Comparison of ENCODE assay signal across 28 cellular contexts in the genomic region with DNA sequence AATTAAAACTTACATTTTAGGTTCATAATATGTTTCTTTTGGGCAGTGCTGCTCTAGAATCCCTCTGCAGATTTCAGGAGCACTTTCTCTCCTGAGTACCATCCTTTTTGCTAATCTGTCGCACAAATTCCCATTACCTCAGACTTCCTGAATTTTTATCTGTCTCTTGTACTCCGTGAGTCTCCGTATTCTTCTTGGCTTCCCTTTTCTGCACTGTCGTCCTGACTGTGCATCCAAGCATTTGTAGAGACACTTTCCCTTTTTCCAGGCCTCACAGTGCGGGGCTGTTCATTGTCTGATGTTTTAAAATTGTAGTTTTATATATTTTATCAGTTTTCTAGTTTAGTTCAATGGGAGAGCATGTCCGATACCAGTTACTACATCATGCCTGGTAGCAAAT. TPM values are rescaled to one million over a fixed set of nuclear protein-coding genes. Genes with fewer than 3 reads are reported as not detected.
DNase-seq lines count a peak whose midpoint lies in the region; ATAC-seq, FAIRE-seq and TF ChIP-seq lines count a peak whose summit lies in the region.
"Had no signal": no experiment of that assay in that cellular context is flagged by ENCODE, and none has a peak within 500 bp of the region (broad histone marks: within the 10 kb centered on the region; RNA-seq: fewer than 3 reads in every experiment).

No MANE protein-coding gene starts in this region.

- ATAC-seq in Right ventricle myocardium inferior = peak; percentile 31
- ATAC-seq in K562 = no peak
- no peak for ATAC-seq in left lobe of liver
- ATAC-seq in HG03571 (IDR thresholded peaks at IDR 0.05; ENCODE audit: unreplicated experiment) = no peak

- no peaks in the 10 kb centered on the region for H3K9me1 ChIP-seq in K562 (ENCODE audit: control insufficient read depth, insufficient read depth, low read length)

- no peaks in the 10 kb centered on the region for H3K27me3 ChIP-seq in left ventricle myocardium inferior (ENCODE audit: low read depth)
- no peaks in the 10 kb centered on the region for H3K27me3 ChIP-seq in H9 (ENCODE audit: insufficient read depth, low read length)
- no peaks in the 10 kb centered on the region for H3K27me3 ChIP-seq in K562 (ENCODE audit: control insufficient read depth in 2 of 2, insufficient read depth in 2 of 2, low read length in 2 of 2)
- no peaks in the 10 kb centered on the region for H3K27me3 ChIP-seq in osteoblast (ENCODE audit: insufficient read depth, low read length)

- TF ChIP-seq CTCF in left ventricle myocardium inferior (IDR thresholded peaks at IDR 0.05; ENCODE audit: borderline replicate concordance) (no peak), H9 (conservative IDR thresholded peaks at IDR 0.05) (no peak), K562 (IDR thresholded peaks at IDR 0.05 in 2 of 3, conservative IDR thresholded peaks at IDR 0.05 in 1 of 3; ENCODE audit: insufficient read depth in 2 of 3, low read depth in 1 of 3, low read length in 3 of 3) (no peak), osteoblast (IDR thresholded peaks at IDR 0.05; ENCODE audit: extremely low read depth, low read depth, low read length) (no peak)

- no TSS peak for BruUV-seq in K562 (replicated peaks; lab: Mats Ljungman, UMichigan)

- H3K56ac ChIP-seq in H9 (ENCODE audit: insufficient read length, low read depth, low read length) = no peak overlapping the region

- H3K4me3 ChIP-seq in left ventricle myocardium inferior = no peak overlapping the region
- no peak overlapping the region for H3K4me3 ChIP-seq in K562
- no peak overlapping the region for H3K4me3 ChIP-seq in osteoblast (ENCODE audit: insufficient read depth, low read length)
- H3K4me3 ChIP-seq: HAP-1 had no signal

- H3K4me1 Mint-ChIP-seq in H9 = peaks cover 19 to 20% of the 10 kb centered on the region in 2 experiments

- no peak for FAIRE-seq in K562 (lab: Jason Lieb, UNC)
- FAIRE-seq: GM12892, HTR-8/SVneo had no signal

- POLR2A ChIA-PET in K562 (lab: Yijun Ruan, JAX) = no interaction called here

- H4K5ac ChIP-seq in H9 (ENCODE audit: insufficient read length, low read depth, low read length) = no peak overlapping the region

- peak overlapping the region in 2 of 3 experiments; percentile 13 to 58; a peak in 2 of 7 replicates for H3K27ac Mint-ChIP-seq in H9

- H3K36me3 Mint-ChIP-seq in H9 (ENCODE audit: insufficient read depth in 1 of 3, low read depth in 3 of 3) = peaks cover 8 to 23% (median 11%) of the 10 kb centered on the region in 3 experiments; a peak in 6 of 7 replicates

- DNase-seq in Right ventricle myocardium inferior (ENCODE audit: missing footprints) (no peak), left ventricle myocardium inferior (no peak), H9 (no peak), K562 (ENCODE audit: extremely low read depth in 1 of 4, low spot score in 3 of 4) (no peak), osteoblast (ENCODE audit: insufficient read length, low spot score, missing footprints) (no peak), epidermal melanocyte (ENCODE audit: insufficient read length, low spot score) (no peak), left lobe of liver (ENCODE audit: low spot score) (no peak)
- DNase-seq: CD4-positive, CD25-positive, alpha-beta regulatory T cell; DMS153; DND-41; MM.1S; NCI-H1417; NCI-H1694; NCI-H2081; NCI-H2171; NCI-H226; NCI-H510A; NCI-H69; RPMI8226; SIG-M5; SK-N-SH had no signal

- no peak overlapping the region for H4K91ac ChIP-seq in H9 (ENCODE audit: insufficient read length, low read depth, low read length)

- CTCF ChIA-PET in K562 (lab: Yijun Ruan, JAX; ENCODE audit: low intra/inter-chr PET ratio) = no interaction called here

- H4K20me1 ChIP-seq in H9 (ENCODE audit: control insufficient read depth, insufficient read depth, insufficient read length) (no peaks in the 10 kb centered on the region), K562 (replicated peaks; ENCODE audit: control insufficient read depth, insufficient read depth, low read length) (no peaks in the 10 kb centered on the region), osteoblast (ENCODE audit: insufficient read depth, low read length) (peaks cover 41% of the 10 kb centered on the region)

- H3K23ac ChIP-seq in H9 (ENCODE audit: insufficient read length, low read depth, low read length) = no peak overlapping the region

- no peaks in the 10 kb centered on the region for H3K27me3 Mint-ChIP-seq in H9 (ENCODE audit: low read depth)
- H3K27me3 Mint-ChIP-seq: CD4-positive, CD25-positive, alpha-beta regulatory T cell had no signal

- no peak overlapping the region for H3T11ph ChIP-seq in H9 (ENCODE audit: low read length)

- H3K18ac ChIP-seq in H9 (ENCODE audit: insufficient read length, low read depth, low read length) = no peak overlapping the region

- WGBS in H9 (ENCODE audit: extremely low coverage, insufficient read length, low lambda C conversion rate) = no CpG with 5 or more reads among the region's 6 CpGs
- 24% methylated on average over 6 of the region's 6 CpGs for WGBS in K562 (ENCODE audit: insufficient coverage, low coverage, missing lambda C conversion rate)

- in situ Hi-C loops in K562 (cut with MboI) = no loop called here

- H4K8ac ChIP-seq in H9 (replicated peaks; ENCODE audit: insufficient read length, low read depth, low read length) = no peak overlapping the region

- no peak overlapping the region for H2BK5ac ChIP-seq in H9 (ENCODE audit: insufficient read length, low read length)

- no peak overlapping the region for H3K14ac ChIP-seq in H9 (ENCODE audit: insufficient read depth, low read length)

- peaks cover 86% of the 10 kb centered on the region for H3K4me1 ChIP-seq in left ventricle myocardium inferior
- no peaks in the 10 kb centered on the region; the same call in 1 of the 2 replicates for H3K4me1 ChIP-seq in H9 (ENCODE audit: insufficient read depth, low read length)
- H3K4me1 ChIP-seq in K562 (replicated peaks in 1 of 2; ENCODE audit: control insufficient read depth in 2 of 2, insufficient read depth in 2 of 2, low read length in 2 of 2) = no peaks in the 10 kb centered on the region
- H3K4me1 ChIP-seq in osteoblast (ENCODE audit: insufficient read depth, low read length) = peaks cover 9% of the 10 kb centered on the region

- H3K4me3 Mint-ChIP-seq in H9 = no peak overlapping the region
- H3K4me3 Mint-ChIP-seq: CD4-positive, CD25-positive, alpha-beta regulatory T cell; HFFc6 had no signal

- H2BK120ac ChIP-seq in H9 (ENCODE audit: low read depth, low read length, poor library complexity, severe bottlenecking) = no peak overlapping the region

- no peak for TF ChIP-seq RAD21 in K562 (CRISPR knock-in tag; conservative IDR thresholded peaks at IDR 0.05 in 1 of 2, IDR thresholded peaks at IDR 0.05 in 1 of 2)

- H3K27ac ChIP-seq in left ventricle myocardium inferior (replicated peaks) (no peak overlapping the region), H9 (ENCODE audit: insufficient read length, low read depth, low read length) (no peak overlapping the region), K562 (ENCODE audit: extremely low read depth, low read depth, low read length) (no peak overlapping the region), osteoblast (ENCODE audit: low read depth, low read length) (peak overlapping the region; percentile 65)
- H3K27ac ChIP-seq: 22Rv1, KMS-11 had no signal

- H3K23me2 ChIP-seq in H9 (ENCODE audit: insufficient read length, low read depth, low read length, poor library complexity, severe bottlenecking) = no peaks in the 10 kb centered on the region

- no peak overlapping the region for H2BK20ac ChIP-seq in H9 (ENCODE audit: low read depth, low read length, poor library complexity, severe bottlenecking)

- peaks cover 4 to 35% of the 10 kb centered on the region in 2 experiments; a peak in 4 of 5 replicates for H3K9me3 Mint-ChIP-seq in H9
- H3K9me3 Mint-ChIP-seq: HFFc6 had no signal

- H2AK5ac ChIP-seq in H9 (ENCODE audit: insufficient read length, low read length) = no peak overlapping the region

- H2BK15ac ChIP-seq in H9 (ENCODE audit: low read depth, low read length) = no peak overlapping the region

- H3K4ac ChIP-seq in H9 (ENCODE audit: low read depth, low read length) = no peak overlapping the region

- H2AFZ ChIP-seq in H9 (ENCODE audit: low read length) (no peak overlapping the region), K562 (ENCODE audit: low read depth, low read length) (no peak overlapping the region), osteoblast (ENCODE audit: low read length) (no peak overlapping the region)

- no peak for TF ChIP-seq POLR2A in K562 (conservative IDR thresholded peaks at IDR 0.05)

- H3K36me3 ChIP-seq in left ventricle myocardium inferior = no peaks in the 10 kb centered on the region
- H3K36me3 ChIP-seq in K562 (ENCODE audit: control insufficient read depth, insufficient read depth, low read length) = no peaks in the 10 kb centered on the region
- no peaks in the 10 kb centered on the region for H3K36me3 ChIP-seq in osteoblast (ENCODE audit: insufficient read depth, low read length)
- H3K36me3 ChIP-seq: HAP-1 had no signal

- no peaks in the 10 kb centered on the region for H3K9me3 ChIP-seq in left ventricle myocardium inferior (replicated peaks)
- H3K9me3 ChIP-seq in H9 (ENCODE audit: control insufficient read depth, low read depth, low read length) = no peaks in the 10 kb centered on the region
- no peaks in the 10 kb centered on the region for H3K9me3 ChIP-seq in K562 (replicated peaks; ENCODE audit: control insufficient read depth, insufficient read depth, low read depth, low read length)
- H3K9me3 ChIP-seq in osteoblast (ENCODE audit: low read depth, low read length) = no peaks in the 10 kb centered on the region
- H3K9me3 ChIP-seq: HAP-1, SK-N-SH had no signal

- no peak overlapping the region for H2BK12ac ChIP-seq in H9 (ENCODE audit: insufficient read length, low read depth, low read length)

- peaks cover 3% of the 10 kb centered on the region for H3K79me1 ChIP-seq in H9 (ENCODE audit: insufficient read depth, low read depth, low read length, poor library complexity, severe bottlenecking)

- intact Hi-C loops in Right ventricle myocardium inferior (cut with DNase I) (no loop called here), left ventricle myocardium inferior (cut with micrococcal nuclease) (no loop called here), K562 (cut with micrococcal nuclease) (no loop called here)

- H3K9ac ChIP-seq in H9 (ENCODE audit: extremely low read depth, insufficient read length, low read length) = no peak overlapping the region
- H3K9ac ChIP-seq in K562 (ENCODE audit: insufficient read depth in 1 of 2, low read depth in 2 of 2, low read length in 2 of 2) = no peak overlapping the region
- H3K9ac ChIP-seq: KMS-11, SK-N-SH had no signal

- no peak overlapping the region for H3K4me2 ChIP-seq in H9 (ENCODE audit: insufficient read depth, insufficient read length, low read length)
- H3K4me2 ChIP-seq in K562 (ENCODE audit: insufficient read depth, low read length) = no peak overlapping the region
- H3K4me2 ChIP-seq in osteoblast (ENCODE audit: insufficient read depth, low read length) = no peak overlapping the region
- H3K4me2 ChIP-seq: KMS-11, SK-N-SH had no signal

- no peak for TF ChIP-seq EP300 in K562 (IDR thresholded peaks at IDR 0.05; ENCODE audit: low read length)

- H3K79me2 ChIP-seq in H9 (ENCODE audit: insufficient read depth, low read length) = peaks cover 10% of the 10 kb centered on the region; the same call in 1 of the 2 replicates
- H3K79me2 ChIP-seq in K562 (ENCODE audit: control insufficient read depth, insufficient read depth, low read length) = peaks cover 11% of the 10 kb centered on the region; the same call in 1 of the 3 replicates
- peaks cover 98% of the 10 kb centered on the region for H3K79me2 ChIP-seq in osteoblast (ENCODE audit: insufficient read depth, low read length)

RNA-seq across cellular contexts. Expression of gene MEF2A, which starts 27.3 kb away (rescaled TPM):
- total RNA-seq in Right ventricle myocardium inferior = 135 TPM
- total RNA-seq in left ventricle myocardium inferior = 152 TPM
- total RNA-seq in H9 (2021) = 20.7 and 25.2 TPM in 2 replicates
- total RNA-seq in K562 (2011; cell fraction: chromatin; rRNA removed; ENCODE audit: low replicate concordance) = 8.8 and 37.5 TPM in 2 replicates
- 4.5 and 5.9 TPM in 2 replicates for total RNA-seq in K562 (2011; cell fraction: nucleolus; rRNA removed)
- total RNA-seq in K562 (2011; cell fraction: nucleoplasm; rRNA removed) = 6.2 and 9.9 TPM in 2 replicates
- 7.7 and 7.8 TPM in 2 replicates for total RNA-seq in K562 (2014; rRNA removed)
- 10.6 and 10.7 TPM in 2 replicates for total RNA-seq in K562 (2014; rRNA removed; fragmentation: Illumina TruSeq; extraction: Trizol)
- 7.6 and 8.3 TPM in 2 replicates for total RNA-seq in K562 (2015; rRNA removed; fragmentation: Illumina TruSeq; extraction: Trizol)
- total RNA-seq in K562 (2021) = 9.6 and 10.9 TPM in 2 replicates
- 8.8 and 9.7 TPM in 2 replicates for polyA plus RNA-seq in K562 (2011; rRNA removed)
- polyA plus RNA-seq in K562 (2011; cell fraction: cytosol; rRNA removed) = 5.3 and 5.4 TPM in 2 replicates
- 14.6 and 15.6 TPM in 2 replicates for polyA plus RNA-seq in K562 (2011; cell fraction: nucleus; rRNA removed)
- polyA plus RNA-seq in K562 (2012) = 5.6 and 7.3 TPM in 2 replicates
- polyA plus RNA-seq in K562 (2014; fragmentation: Illumina TruSeq; extraction: Trizol) = 8.7 and 9.1 TPM in 2 replicates
- 1 to 10 TPM; 1.6 to 2.1 TPM for polyA plus RNA-seq in K562 (2014; fragmentation: Nextera tagmentation; extraction: Ambion mirVana)
- polyA plus RNA-seq in K562 (2014; rRNA removed) = 7.6 and 18.7 TPM in 2 replicates
- 8.9 and 9.9 TPM in 2 replicates for polyA minus RNA-seq in K562 (2011; rRNA and poly(A)+ RNA removed)
- 5.5 and 6.5 TPM in 2 replicates for polyA minus RNA-seq in K562 (2011; cell fraction: cytosol; rRNA and poly(A)+ RNA removed)
- polyA minus RNA-seq in K562 (2011; cell fraction: nucleus; rRNA and poly(A)+ RNA removed) = 11.2 and 14.4 TPM in 2 replicates
- total RNA-seq in osteoblast = 48.3 and 55.4 TPM in 2 replicates
- total RNA-seq in left lobe of liver = 20.7 TPM
